1 cellular context compared by ENCODE assay signal in the genomic region with DNA sequence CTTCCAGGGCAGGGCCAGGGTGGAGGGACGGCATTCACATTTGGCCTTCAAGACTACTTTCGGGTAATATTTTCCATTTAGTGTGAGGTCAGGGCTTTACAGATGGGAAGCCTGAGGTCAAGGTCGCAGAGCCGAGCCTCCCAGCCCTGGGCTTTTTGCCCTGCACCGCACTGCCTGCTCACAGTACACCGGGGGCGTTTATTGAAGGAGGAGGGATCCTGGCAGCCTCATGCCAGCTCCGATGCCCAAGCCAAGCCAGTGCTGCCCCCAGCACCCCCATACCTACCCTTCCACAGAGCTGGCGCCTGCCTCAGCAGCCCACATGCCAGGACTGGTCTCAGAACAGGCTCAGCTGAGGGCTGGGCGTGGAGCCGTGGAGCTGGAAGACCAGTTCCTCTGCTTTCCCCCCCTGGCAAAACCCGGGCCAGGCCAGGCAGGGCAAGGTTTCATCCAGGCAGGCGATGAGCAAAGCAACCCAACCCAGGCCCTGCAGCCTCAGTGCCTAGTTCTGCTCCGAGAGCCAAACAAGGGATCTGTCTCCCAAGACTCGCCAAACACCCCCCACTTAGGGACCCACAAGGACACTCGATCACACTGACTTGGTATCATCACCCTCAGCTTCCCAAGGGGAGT.
TF ChIP-seq lines count a peak whose summit lies in the region.

No MANE protein-coding gene starts in this region.

TF ChIP-seq in GM23338, 12 proteins besides CTCF, POLR2A, EP300 and RAD21 (continued from another document):
- TF ChIP-seq, protein P1, sequence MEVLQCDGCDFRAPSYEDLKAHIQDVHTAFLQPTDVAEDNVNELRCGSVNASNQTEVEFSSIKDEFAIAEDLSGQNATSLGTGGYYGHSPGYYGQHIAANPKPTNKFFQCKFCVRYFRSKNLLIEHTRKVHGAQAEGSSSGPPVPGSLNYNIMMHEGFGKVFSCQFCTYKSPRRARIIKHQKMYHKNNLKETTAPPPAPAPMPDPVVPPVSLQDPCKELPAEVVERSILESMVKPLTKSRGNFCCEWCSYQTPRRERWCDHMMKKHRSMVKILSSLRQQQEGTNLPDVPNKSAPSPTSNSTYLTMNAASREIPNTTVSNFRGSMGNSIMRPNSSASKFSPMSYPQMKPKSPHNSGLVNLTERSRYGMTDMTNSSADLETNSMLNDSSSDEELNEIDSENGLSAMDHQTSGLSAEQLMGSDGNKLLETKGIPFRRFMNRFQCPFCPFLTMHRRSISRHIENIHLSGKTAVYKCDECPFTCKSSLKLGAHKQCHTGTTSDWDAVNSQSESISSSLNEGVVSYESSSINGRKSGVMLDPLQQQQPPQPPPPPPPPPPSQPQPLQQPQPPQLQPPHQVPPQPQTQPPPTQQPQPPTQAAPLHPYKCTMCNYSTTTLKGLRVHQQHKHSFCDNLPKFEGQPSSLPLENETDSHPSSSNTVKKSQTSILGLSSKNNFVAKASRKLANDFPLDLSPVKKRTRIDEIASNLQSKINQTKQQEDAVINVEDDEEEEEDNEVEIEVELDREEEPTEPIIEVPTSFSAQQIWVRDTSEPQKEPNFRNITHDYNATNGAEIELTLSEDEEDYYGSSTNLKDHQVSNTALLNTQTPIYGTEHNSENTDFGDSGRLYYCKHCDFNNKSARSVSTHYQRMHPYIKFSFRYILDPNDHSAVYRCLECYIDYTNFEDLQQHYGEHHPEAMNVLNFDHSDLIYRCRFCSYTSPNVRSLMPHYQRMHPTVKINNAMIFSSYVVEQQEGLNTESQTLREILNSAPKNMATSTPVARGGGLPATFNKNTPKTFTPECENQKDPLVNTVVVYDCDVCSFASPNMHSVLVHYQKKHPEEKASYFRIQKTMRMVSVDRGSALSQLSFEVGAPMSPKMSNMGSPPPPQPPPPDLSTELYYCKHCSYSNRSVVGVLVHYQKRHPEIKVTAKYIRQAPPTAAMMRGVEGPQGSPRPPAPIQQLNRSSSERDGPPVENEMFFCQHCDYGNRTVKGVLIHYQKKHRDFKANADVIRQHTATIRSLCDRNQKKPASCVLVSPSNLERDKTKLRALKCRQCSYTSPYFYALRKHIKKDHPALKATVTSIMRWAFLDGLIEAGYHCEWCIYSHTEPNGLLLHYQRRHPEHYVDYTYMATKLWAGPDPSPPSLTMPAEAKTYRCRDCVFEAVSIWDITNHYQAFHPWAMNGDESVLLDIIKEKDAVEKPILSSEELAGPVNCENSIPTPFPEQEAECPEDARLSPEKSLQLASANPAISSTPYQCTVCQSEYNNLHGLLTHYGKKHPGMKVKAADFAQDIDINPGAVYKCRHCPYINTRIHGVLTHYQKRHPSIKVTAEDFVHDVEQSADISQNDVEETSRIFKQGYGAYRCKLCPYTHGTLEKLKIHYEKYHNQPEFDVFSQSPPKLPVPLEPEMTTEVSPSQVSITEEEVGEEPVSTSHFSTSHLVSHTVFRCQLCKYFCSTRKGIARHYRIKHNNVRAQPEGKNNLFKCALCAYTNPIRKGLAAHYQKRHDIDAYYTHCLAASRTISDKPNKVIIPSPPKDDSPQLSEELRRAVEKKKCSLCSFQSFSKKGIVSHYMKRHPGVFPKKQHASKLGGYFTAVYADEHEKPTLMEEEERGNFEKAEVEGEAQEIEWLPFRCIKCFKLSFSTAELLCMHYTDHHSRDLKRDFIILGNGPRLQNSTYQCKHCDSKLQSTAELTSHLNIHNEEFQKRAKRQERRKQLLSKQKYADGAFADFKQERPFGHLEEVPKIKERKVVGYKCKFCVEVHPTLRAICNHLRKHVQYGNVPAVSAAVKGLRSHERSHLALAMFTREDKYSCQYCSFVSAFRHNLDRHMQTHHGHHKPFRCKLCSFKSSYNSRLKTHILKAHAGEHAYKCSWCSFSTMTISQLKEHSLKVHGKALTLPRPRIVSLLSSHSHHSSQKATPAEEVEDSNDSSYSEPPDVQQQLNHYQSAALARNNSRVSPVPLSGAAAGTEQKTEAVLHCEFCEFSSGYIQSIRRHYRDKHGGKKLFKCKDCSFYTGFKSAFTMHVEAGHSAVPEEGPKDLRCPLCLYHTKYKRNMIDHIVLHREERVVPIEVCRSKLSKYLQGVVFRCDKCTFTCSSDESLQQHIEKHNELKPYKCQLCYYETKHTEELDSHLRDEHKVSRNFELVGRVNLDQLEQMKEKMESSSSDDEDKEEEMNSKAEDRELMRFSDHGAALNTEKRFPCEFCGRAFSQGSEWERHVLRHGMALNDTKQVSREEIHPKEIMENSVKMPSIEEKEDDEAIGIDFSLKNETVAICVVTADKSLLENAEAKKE (CRISPR knock-in tag; IDR thresholded peaks at IDR 0.05): no peak
- TF ChIP-seq CREB1 (CRISPR knock-in tag; IDR thresholded peaks at IDR 0.05; ENCODE audit: low read depth) (no peak), POLR2AphosphoS5 (IDR thresholded peaks at IDR 0.05; ENCODE audit: low read depth) (no peak), ZNF114 (CRISPR knock-in tag; IDR thresholded peaks at IDR 0.05) (no peak), EZH2phosphoT487 (IDR thresholded peaks at IDR 0.05; ENCODE audit: unreplicated experiment) (no peak), ZNF331 (CRISPR knock-in tag; IDR thresholded peaks at IDR 0.05; ENCODE audit: low read depth) (no peak)
- TF ChIP-seq, protein P2, sequence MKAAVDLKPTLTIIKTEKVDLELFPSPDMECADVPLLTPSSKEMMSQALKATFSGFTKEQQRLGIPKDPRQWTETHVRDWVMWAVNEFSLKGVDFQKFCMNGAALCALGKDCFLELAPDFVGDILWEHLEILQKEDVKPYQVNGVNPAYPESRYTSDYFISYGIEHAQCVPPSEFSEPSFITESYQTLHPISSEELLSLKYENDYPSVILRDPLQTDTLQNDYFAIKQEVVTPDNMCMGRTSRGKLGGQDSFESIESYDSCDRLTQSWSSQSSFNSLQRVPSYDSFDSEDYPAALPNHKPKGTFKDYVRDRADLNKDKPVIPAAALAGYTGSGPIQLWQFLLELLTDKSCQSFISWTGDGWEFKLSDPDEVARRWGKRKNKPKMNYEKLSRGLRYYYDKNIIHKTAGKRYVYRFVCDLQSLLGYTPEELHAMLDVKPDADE (IDR thresholded peaks at IDR 0.05): no peak
TF ChIP-seq in GM23338: peak in this region for 0.
